In genomic region chrX:139324756-139325155, GRCh38 we compare ENCODE assay signal across 30 cellular contexts.
"Had no signal": no experiment of that assay in that cellular context is flagged by ENCODE, and none has a peak within 500 bp of the region (broad histone marks: within the 10 kb centered on the region; RNA-seq: fewer than 3 reads in every experiment).

No MANE protein-coding gene starts in this region.

- H3K4me1 Mint-ChIP-seq: naive B cell; naive thymus-derived CD8-positive, alpha-beta T cell; nephron progenitor cell; neural progenitor cell; stimulated activated effector memory CD8-positive, alpha-beta T cell treated with anti-CD3 and anti-CD28 coated beads, Interleukin-12 subunit alpha, Interleukin-12 subunit beta, amount 100 ng/mL, for 72 hours; stimulated activated naive B cell treated with anti-CD40 and anti-IgM and Interleukin-4, amounts not matched to agents 10 μg/mL and 1 μg/mL and 100 μg/mL, for 72 hours had no signal

- H3K27me3 ChIP-seq: neural progenitor cell, ovary, right lobe of liver, sigmoid colon, suprapubic skin, testis, tibial artery, transverse colon, vagina had no signal

- ATAC-seq: naive thymus-derived CD8-positive, alpha-beta T cell; psoas muscle; right cardiac atrium; right lobe of liver; stimulated activated effector memory CD8-positive, alpha-beta T cell treated with anti-CD3 and anti-CD28 coated beads, Interleukin-12 subunit alpha, Interleukin-12 subunit beta, amount 100 ng/mL, for 72 hours; stimulated activated naive B cell treated with anti-CD40 and anti-IgM and Interleukin-4, amounts not matched to agents 10 μg/mL and 1 μg/mL and 100 μg/mL, for 72 hours had no signal

- H3K4me3 ChIP-seq: neural progenitor cell, ovary, psoas muscle, right lobe of liver, sigmoid colon, suprapubic skin, testis, tibial artery, transverse colon, vagina had no signal

- H3K36me3 Mint-ChIP-seq: naive B cell; naive thymus-derived CD8-positive, alpha-beta T cell; natural killer cell treated with Interleukin-12 subunit alpha and Interleukin-12 subunit beta and Interleukin-15 and Interleukin-18, amount 100 ng/mL, for 72 hours; neural progenitor cell; stimulated activated effector memory CD8-positive, alpha-beta T cell treated with anti-CD3 and anti-CD28 coated beads, Interleukin-12 subunit alpha, Interleukin-12 subunit beta, amount 100 ng/mL, for 72 hours; stimulated activated naive B cell treated with anti-CD40 and anti-IgM and Interleukin-4, amounts not matched to agents 10 μg/mL and 1 μg/mL and 100 μg/mL, for 72 hours; type B pancreatic cell had no signal

- H3K27ac ChIP-seq: neural progenitor cell, ovary, parathyroid adenoma, psoas muscle, right lobe of liver, sigmoid colon, suprapubic skin, testis, tibial artery, transverse colon, vagina had no signal

- H3K9me3 Mint-ChIP-seq: natural killer cell treated with Interleukin-12 subunit alpha and Interleukin-12 subunit beta and Interleukin-15 and Interleukin-18, amount 100 ng/mL, for 72 hours; stimulated activated naive CD8-positive, alpha-beta T cell treated with anti-CD3 and anti-CD28 coated beads, Interleukin-15, Interleukin-2, amounts not matched to agents 100 ng/mL and 50 ng/mL, for 24 hours; type B pancreatic cell had no signal

- H3K9me3 ChIP-seq: ovary, right lobe of liver, sigmoid colon, suprapubic skin, testis, transverse colon, vagina had no signal

- H3K27ac Mint-ChIP-seq: naive B cell; naive thymus-derived CD8-positive, alpha-beta T cell; natural killer cell treated with Interleukin-12 subunit alpha and Interleukin-12 subunit beta and Interleukin-15 and Interleukin-18, amount 100 ng/mL, for 72 hours; nephron progenitor cell; neural progenitor cell; progenitor cell of endocrine pancreas; stimulated activated effector memory CD8-positive, alpha-beta T cell treated with anti-CD3 and anti-CD28 coated beads, Interleukin-12 subunit alpha, Interleukin-12 subunit beta, amount 100 ng/mL, for 72 hours; stimulated activated naive B cell treated with anti-CD40 and anti-IgM and Interleukin-4, amounts not matched to agents 10 μg/mL and 1 μg/mL and 100 μg/mL, for 72 hours; stimulated activated naive CD8-positive, alpha-beta T cell treated with anti-CD3 and anti-CD28 coated beads, Interleukin-15, Interleukin-2, amounts not matched to agents 100 ng/mL and 50 ng/mL, for 24 hours; type B pancreatic cell had no signal

- H3K4me3 Mint-ChIP-seq: naive B cell; naive thymus-derived CD8-positive, alpha-beta T cell; natural killer cell treated with Interleukin-12 subunit alpha and Interleukin-12 subunit beta and Interleukin-15 and Interleukin-18, amount 100 ng/mL, for 72 hours; nephron progenitor cell; neural progenitor cell; stimulated activated effector memory CD8-positive, alpha-beta T cell treated with anti-CD3 and anti-CD28 coated beads, Interleukin-12 subunit alpha, Interleukin-12 subunit beta, amount 100 ng/mL, for 72 hours; stimulated activated naive B cell treated with anti-CD40 and anti-IgM and Interleukin-4, amounts not matched to agents 10 μg/mL and 1 μg/mL and 100 μg/mL, for 72 hours; stimulated activated naive CD8-positive, alpha-beta T cell treated with anti-CD3 and anti-CD28 coated beads, Interleukin-15, Interleukin-2, amounts not matched to agents 100 ng/mL and 50 ng/mL, for 24 hours; type B pancreatic cell had no signal

- DNase-seq: naive B cell; naive thymus-derived CD8-positive, alpha-beta T cell; nephron progenitor cell; occipital lobe; ovary; posterior cingulate gyrus; psoas muscle; right cardiac atrium; right lobe of liver; sigmoid colon; small intestine; stimulated activated CD4-positive, alpha-beta T cell treated with anti-CD3 and anti-CD28 coated beads, Interleukin-15, amount 100 ng/mL, for 24 hours; stimulated activated CD4-positive, alpha-beta T cell treated with anti-CD3 and anti-CD28 coated beads, Interleukin-2, amount 100 ng/mL, for 24 hours; stimulated activated CD4-positive, alpha-beta T cell treated with anti-CD3 and anti-CD28 coated beads, Interleukin-2, amount 100 ng/mL, for 48 hours; stimulated activated CD4-positive, alpha-beta T cell treated with anti-CD3 and anti-CD28 coated beads, Interleukin-4, amount 100 ng/mL, for 24 hours; stimulated activated naive B cell treated with anti-CD40 and anti-IgM and Interleukin-4, amounts not matched to agents 10 μg/mL and 1 μg/mL and 100 μg/mL, for 72 hours; stimulated activated naive CD4-positive, alpha-beta T cell treated with Interleukin-2 at 50 U/mL for 16 hours; substantia nigra; testis; tibial artery; transverse colon had no signal

- H3K36me3 ChIP-seq: neural progenitor cell, ovary, right lobe of liver, sigmoid colon, suprapubic skin, tibial artery, transverse colon, vagina had no signal

- H3K4me1 ChIP-seq: neural progenitor cell, parathyroid adenoma, psoas muscle, right lobe of liver, sigmoid colon, suprapubic skin, testis, tibial artery, transverse colon, vagina had no signal

- H3K27me3 Mint-ChIP-seq: naive B cell; progenitor cell of endocrine pancreas; stimulated activated naive B cell treated with anti-CD40 and anti-IgM and Interleukin-4, amounts not matched to agents 10 μg/mL and 1 μg/mL and 100 μg/mL, for 72 hours; stimulated activated naive CD8-positive, alpha-beta T cell treated with anti-CD3 and anti-CD28 coated beads, Interleukin-15, Interleukin-2, amounts not matched to agents 100 ng/mL and 50 ng/mL, for 24 hours; type B pancreatic cell had no signal
